ENCODE assay signal across 13 cellular contexts in the genomic region with DNA sequence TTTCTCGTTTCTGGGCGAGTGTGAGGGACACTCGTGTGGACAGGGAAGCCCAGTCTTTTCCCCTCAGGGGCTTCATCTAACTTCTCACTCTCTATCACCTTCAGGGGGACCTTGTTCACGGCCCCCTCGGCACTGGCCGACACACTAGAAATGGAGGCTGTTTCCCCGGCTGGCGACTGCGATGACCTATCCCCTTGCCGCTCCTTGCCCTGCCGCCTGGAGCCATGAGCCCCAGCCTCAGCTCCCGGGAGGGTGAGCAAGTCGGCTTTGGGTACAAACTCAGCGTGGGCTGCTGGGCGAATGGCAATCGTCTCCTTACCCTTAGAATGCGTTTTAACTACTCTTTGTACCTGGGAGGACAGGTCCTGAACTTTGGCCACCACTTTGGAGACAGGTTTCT.
"Had no signal": no experiment of that assay in that cellular context is flagged by ENCODE, and none has a peak within 500 bp of the region (broad histone marks: within the 10 kb centered on the region; RNA-seq: fewer than 3 reads in every experiment).

No MANE protein-coding gene starts in this region.

- H3K4me3 ChIP-seq: neural progenitor cell had no signal

- H3K27ac Mint-ChIP-seq: activated T-helper 2 cell treated with anti-CD3 and anti-CD28 coated beads, Interferon-gamma antibody, Interleukin-2, Interleukin-4, amounts not matched to agents 10 μg/mL and 5 μg/mL and 100 μg/mL, durations not matched to agents 14 hours and 24 hours and 36 hours; mesothelial cell of epicardium; neural progenitor cell; T-helper 1 cell treated with Interleukin-12 subunit alpha and Interleukin-12 subunit beta and Interleukin-4 antibody, amounts not matched to agents 30 μg/mL and 1 μg/mL, for 36 hours; WTC11 had no signal

- H3K36me3 ChIP-seq: brain microvascular endothelial cell, neural progenitor cell, pancreas had no signal

- H3K27ac ChIP-seq: brain microvascular endothelial cell, neural progenitor cell had no signal

- H3K4me3 Mint-ChIP-seq: mesothelial cell of epicardium; neural progenitor cell; T-helper 1 cell treated with Interleukin-12 subunit alpha and Interleukin-12 subunit beta and Interleukin-4 antibody, amounts not matched to agents 30 μg/mL and 1 μg/mL, for 36 hours; WTC11 had no signal

- ATAC-seq: WTC11 had no signal

- H3K9ac ChIP-seq: neural progenitor cell had no signal

- H3K27me3 ChIP-seq: brain microvascular endothelial cell, neural progenitor cell, pancreas had no signal

- H3K4me1 ChIP-seq: pancreas had no signal

- H3K36me3 Mint-ChIP-seq: mesothelial cell of epicardium, neural progenitor cell, WTC11 had no signal

- H3K9me3 ChIP-seq: pancreas had no signal

- H3K4me2 ChIP-seq: neural progenitor cell had no signal

- DNase-seq: activated CD4-positive, alpha-beta T cell treated with anti-CD3 and anti-CD28 coated beads for 48 hours; activated naive CD4-positive, alpha-beta T cell treated with anti-CD3 and anti-CD28 coated beads, Interleukin-2, amount 50 U/mL, for 16 hours; amniotic stem cell; brain microvascular endothelial cell; foreskin melanocyte; head of caudate nucleus; small intestine had no signal
